Comparison of ENCODE assay signal across 1 cellular context in genomic region chr4:104615926-104616325, GRCh38.
TF ChIP-seq lines count a peak whose summit lies in the region.

No MANE protein-coding gene starts in this region.

TF ChIP-seq in GM23338, 12 proteins besides CTCF, POLR2A, EP300 and RAD21:
- TF ChIP-seq ZNF462 (CRISPR knock-in tag; IDR thresholded peaks at IDR 0.05) (no peak), ZNF114 (CRISPR knock-in tag; IDR thresholded peaks at IDR 0.05) (no peak), ZNF331 (CRISPR knock-in tag; IDR thresholded peaks at IDR 0.05; ENCODE audit: low read depth) (no peak), JUNB (IDR thresholded peaks at IDR 0.05; ENCODE audit: unreplicated experiment) (no peak), POLR2AphosphoS5 (IDR thresholded peaks at IDR 0.05; ENCODE audit: low read depth) (no peak), NANOG (IDR thresholded peaks at IDR 0.05; ENCODE audit: borderline replicate concordance) (no peak), REST (IDR thresholded peaks at IDR 0.05; ENCODE audit: unreplicated experiment) (no peak), EZH2phosphoT487 (IDR thresholded peaks at IDR 0.05; ENCODE audit: unreplicated experiment) (no peak)
